20 cellular contexts compared by ENCODE assay signal in the genomic region with DNA sequence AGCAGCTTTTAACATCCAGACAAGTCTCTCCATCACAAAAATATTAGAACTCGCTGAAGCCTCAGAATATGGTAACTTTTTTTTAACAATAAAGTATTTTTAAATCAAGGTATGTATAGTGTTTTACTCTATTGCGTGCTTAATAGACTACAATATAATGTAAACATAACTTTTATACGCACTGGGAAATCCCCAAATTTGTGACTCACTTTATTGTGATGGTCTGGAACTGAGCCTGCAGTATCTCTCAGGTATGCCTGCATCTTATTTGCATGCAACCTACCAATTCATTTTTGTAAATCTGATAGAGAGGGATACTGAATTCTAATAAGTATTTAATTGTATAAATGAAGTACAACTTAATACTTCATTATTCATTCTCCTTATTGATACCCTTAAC.
"Had no signal": no experiment of that assay in that cellular context is flagged by ENCODE, and none has a peak within 500 bp of the region (broad histone marks: within the 10 kb centered on the region; RNA-seq: fewer than 3 reads in every experiment).

No MANE protein-coding gene starts in this region.

- DNase-seq: KBM-7, MM.1S, NCI-H1092 treated with DMSO at 0.1 percent for 48 hours, NCI-H1436, NCI-H187, NCI-H2029, NCI-H2081 treated with DMSO at 0.1 percent for 48 hours, NCI-H2171, NCI-H226, NCI-H446, NCI-H510A, NCI-H524 treated with DMSO at 0.1 percent for 48 hours, NCI-H69, NCI-H774, SHP77 treated with DMSO at 0.1 percent for 48 hours, SJCRH30 had no signal

- H3K4me3 ChIP-seq: SJCRH30 had no signal

- ATAC-seq: Panc1, Right ventricle myocardium inferior, SK-N-SH treated with all-trans-retinoic acid at 6 μM for 48 hours had no signal

- H3K27me3 ChIP-seq: SJCRH30 had no signal

- H3K36me3 ChIP-seq: SJCRH30 had no signal

- H3K4me1 ChIP-seq: SJCRH30 had no signal

- H3K9me3 ChIP-seq: SJCRH30 had no signal

- H3K27ac ChIP-seq: RWPE1, SJCRH30 had no signal
